ENCODE assay signal across 8 cellular contexts in genomic region chr10:14185501-14186045, GRCh38.
DNase-seq lines count a peak whose midpoint lies in the region; ATAC-seq, FAIRE-seq and TF ChIP-seq lines count a peak whose summit lies in the region.

No MANE protein-coding gene starts in this region.

- H3K9me3 ChIP-seq in AG04450 (ENCODE audit: control insufficient read depth, insufficient read depth, low read length) (no peaks in the 10 kb centered on the region), keratinocyte (ENCODE audit: control insufficient read depth, low read depth, low read length) (no peaks in the 10 kb centered on the region), upper lobe of right lung (no peaks in the 10 kb centered on the region)

- H3K9ac ChIP-seq in keratinocyte (ENCODE audit: control insufficient read depth, extremely low read depth, insufficient read depth, low read length): peak overlapping the region; percentile 80

- peak overlapping the region; percentile 80 for H3K27ac Mint-ChIP-seq in activated T-helper 2 cell treated with anti-CD3 and anti-CD28 coated beads, Interferon-gamma antibody, Interleukin-2, Interleukin-4, amounts not matched to agents 10 μg/mL and 5 μg/mL and 100 μg/mL, durations not matched to agents 14 hours and 24 hours and 36 hours

- intact Hi-C loops in activated T-helper 2 cell treated with anti-CD3 and anti-CD28 coated beads, Interferon-gamma antibody, Interleukin-2, Interleukin-4, amounts not matched to agents 10 μg/mL and 5 μg/mL and 100 μg/mL, durations not matched to agents 14 hours and 24 hours and 36 hours (cut with micrococcal nuclease): loop anchor here (1.0 to 10.0 kb wide), 2 partner anchors 181 to 398 kb away; no protein-coding TSS in a partner anchor
- intact Hi-C loops in upper lobe of right lung (cut with DNase I): no loop called here

- H3K4me1 ChIP-seq in keratinocyte (ENCODE audit: control insufficient read depth, extremely low read depth, insufficient read depth, low read length) (peaks cover 9% of the 10 kb centered on the region), upper lobe of right lung (no peaks in the 10 kb centered on the region)

- dilution Hi-C loops in keratinocyte (cut with MboI; ENCODE audit: extremely low pct_ligation_motif_present, low sequenced_read_pairs): loop anchor here (10.0 kb wide), 1 partner anchor 299 kb away; no protein-coding TSS in a partner anchor

- CTCF ChIA-PET in AG04450 (lab: Charles Lee): interaction anchor here (0.6 to 1.4 kb wide), 10 partner anchors 10 to 658 kb away, joined by 3 to 7 read pairs (median 4); partner anchors contain the start of genes CDNF, HSPA14 and MSANTD7

- H3K9me3 Mint-ChIP-seq in activated T-helper 2 cell treated with anti-CD3 and anti-CD28 coated beads, Interferon-gamma antibody, Interleukin-2, Interleukin-4, amounts not matched to agents 10 μg/mL and 5 μg/mL and 100 μg/mL, durations not matched to agents 14 hours and 24 hours and 36 hours: no peaks in the 10 kb centered on the region

- H3K36me3 ChIP-seq in keratinocyte (ENCODE audit: control insufficient read depth in 2 of 2, extremely low read depth in 1 of 2, insufficient read depth in 2 of 2, low read length in 2 of 2) (no peaks in the 10 kb centered on the region), upper lobe of right lung (no peaks in the 10 kb centered on the region)

- no peaks in the 10 kb centered on the region for H4K20me1 ChIP-seq in keratinocyte (ENCODE audit: control insufficient read depth, extremely low read depth, insufficient read depth, low read length)

- H3K4me3 ChIP-seq in AG04450 (ENCODE audit: low read depth, low read length) (no peak overlapping the region), keratinocyte (ENCODE audit: control insufficient read depth in 2 of 3, extremely low read depth in 1 of 3, insufficient read depth in 2 of 3, low read depth in 1 of 3, low read length in 3 of 3) (no peak overlapping the region), upper lobe of right lung (no peak overlapping the region)

- H3K4me3 Mint-ChIP-seq in activated T-helper 2 cell treated with anti-CD3 and anti-CD28 coated beads, Interferon-gamma antibody, Interleukin-2, Interleukin-4, amounts not matched to agents 10 μg/mL and 5 μg/mL and 100 μg/mL, durations not matched to agents 14 hours and 24 hours and 36 hours (ENCODE audit: low read depth): no peak overlapping the region

- TF ChIP-seq CTCF in AG04450 (IDR thresholded peaks at IDR 0.05; ENCODE audit: low read depth, low read length) (0 out of 2 replicates have a peak, but pooled peaks have one; percentile 11), keratinocyte (optimal IDR thresholded peaks at IDR 0.05 in 1 of 3, IDR thresholded peaks at IDR 0.05 in 1 of 3, conservative IDR thresholded peaks at IDR 0.05 in 1 of 3; ENCODE audit: extremely low read depth in 1 of 3, insufficient read depth in 2 of 3, low read length in 3 of 3) (peak; percentile 17 to 38 (median 23)), upper lobe of right lung (IDR thresholded peaks at IDR 0.05) (no peak)

- H3K27ac ChIP-seq in AG04450 (ENCODE audit: low read depth, low read length) (no peak overlapping the region), keratinocyte (ENCODE audit: control insufficient read depth, insufficient read depth, low read length) (peak overlapping the region; percentile 98), upper lobe of right lung (peak overlapping the region; percentile 11)

- H3K36me3 Mint-ChIP-seq in activated T-helper 2 cell treated with anti-CD3 and anti-CD28 coated beads, Interferon-gamma antibody, Interleukin-2, Interleukin-4, amounts not matched to agents 10 μg/mL and 5 μg/mL and 100 μg/mL, durations not matched to agents 14 hours and 24 hours and 36 hours (ENCODE audit: low read depth): no peaks in the 10 kb centered on the region

- H3K27me3 ChIP-seq in AG04450 (ENCODE audit: control insufficient read depth, insufficient read depth, low read length): peaks cover 25% of the 10 kb centered on the region
- peaks cover 13% of the 10 kb centered on the region for H3K27me3 ChIP-seq in keratinocyte (ENCODE audit: control insufficient read depth, extremely low read depth, insufficient read depth, low read length)
- peaks cover 20% of the 10 kb centered on the region for H3K27me3 ChIP-seq in upper lobe of right lung

- H2AFZ ChIP-seq in keratinocyte (ENCODE audit: control insufficient read depth, low read length): no peak overlapping the region

- H3K4me1 Mint-ChIP-seq in activated T-helper 2 cell treated with anti-CD3 and anti-CD28 coated beads, Interferon-gamma antibody, Interleukin-2, Interleukin-4, amounts not matched to agents 10 μg/mL and 5 μg/mL and 100 μg/mL, durations not matched to agents 14 hours and 24 hours and 36 hours (ENCODE audit: low read depth): peaks cover 20% of the 10 kb centered on the region

- no peaks in the 10 kb centered on the region for H3K9me1 ChIP-seq in keratinocyte (ENCODE audit: control insufficient read depth, extremely low read depth, insufficient read depth, low read length)

- peaks cover 49% of the 10 kb centered on the region for H3K27me3 Mint-ChIP-seq in activated T-helper 2 cell treated with anti-CD3 and anti-CD28 coated beads, Interferon-gamma antibody, Interleukin-2, Interleukin-4, amounts not matched to agents 10 μg/mL and 5 μg/mL and 100 μg/mL, durations not matched to agents 14 hours and 24 hours and 36 hours (ENCODE audit: low read depth)

- H3K79me2 ChIP-seq in keratinocyte (ENCODE audit: control insufficient read depth, insufficient read depth, low read length): no peaks in the 10 kb centered on the region

- DNase-seq in AG04450 (ENCODE audit: low read depth, low spot score) (peak; percentile 83), NOMO-1 treated with DMSO at 0.1 percent for 48 hours (lab: John Stamatoyannopoulos, UW; ENCODE audit: unreplicated experiment) (peak; percentile 94), keratinocyte (ENCODE audit: low read depth, low spot score) (peak; percentile 44), upper lobe of right lung (no peak)
- peak; percentile 49 for DNase-seq in activated T-helper 2 cell treated with anti-CD3 and anti-CD28 coated beads, Interferon-gamma antibody, Interleukin-2, Interleukin-4, amounts not matched to agents 10 μg/mL and 5 μg/mL and 100 μg/mL, durations not matched to agents 14 hours and 24 hours and 36 hours (ENCODE audit: low spot score)
- DNase-seq in NK-92 treated with Interleukin-12 subunit alpha and Interleukin-12 subunit beta, amount 100 ng/mL, for 24 hours (lab: John Stamatoyannopoulos, UW): no peak

- peak; percentile 75 for ATAC-seq in GM19023 (IDR thresholded peaks at IDR 0.05; ENCODE audit: unreplicated experiment)
- ATAC-seq in HG03064 (IDR thresholded peaks at IDR 0.05; ENCODE audit: low read depth, unreplicated experiment): peak; percentile 88
- ATAC-seq in upper lobe of right lung: peak; percentile 52

- FAIRE-seq in keratinocyte (lab: Jason Lieb, UNC): peak; percentile 84

- POLR2A ChIA-PET in AG04450 (lab: Yijun Ruan, JAX): interaction anchor here (0.6 to 1.8 kb wide), 25 partner anchors 12 to 697 kb away, joined by 3 to 14 read pairs (median 4); partner anchors contain the start of genes CDNF, HSPA14 and MSANTD7

- peak overlapping the region; percentile 87 for H3K4me2 ChIP-seq in keratinocyte (ENCODE audit: control insufficient read depth, extremely low read depth, insufficient read depth, low read depth, low read length)

Comparison
In these comparisons a context has a peak if more than half of its experiments do, and no peak if none do; other contexts are left out.
1. DNase-seq: peak in AG04450 (single experiment), NOMO-1 treated with DMSO at 0.1 percent for 48 hours (single experiment), activated T-helper 2 cell treated with anti-CD3 and anti-CD28 coated beads, Interferon-gamma antibody, Interleukin-2, Interleukin-4, amounts not matched to agents 10 μg/mL and 5 μg/mL and 100 μg/mL, durations not matched to agents 14 hours and 24 hours and 36 hours (single experiment) and keratinocyte (single experiment); none in upper lobe of right lung (single experiment) and NK-92 treated with Interleukin-12 subunit alpha and Interleukin-12 subunit beta, amount 100 ng/mL, for 24 hours (single experiment).
2. Peak in every context shown above with its lines, with median percentiles within 50 percentile points of each other: ATAC-seq.